8 cellular contexts compared by ENCODE assay signal in the genomic region with DNA sequence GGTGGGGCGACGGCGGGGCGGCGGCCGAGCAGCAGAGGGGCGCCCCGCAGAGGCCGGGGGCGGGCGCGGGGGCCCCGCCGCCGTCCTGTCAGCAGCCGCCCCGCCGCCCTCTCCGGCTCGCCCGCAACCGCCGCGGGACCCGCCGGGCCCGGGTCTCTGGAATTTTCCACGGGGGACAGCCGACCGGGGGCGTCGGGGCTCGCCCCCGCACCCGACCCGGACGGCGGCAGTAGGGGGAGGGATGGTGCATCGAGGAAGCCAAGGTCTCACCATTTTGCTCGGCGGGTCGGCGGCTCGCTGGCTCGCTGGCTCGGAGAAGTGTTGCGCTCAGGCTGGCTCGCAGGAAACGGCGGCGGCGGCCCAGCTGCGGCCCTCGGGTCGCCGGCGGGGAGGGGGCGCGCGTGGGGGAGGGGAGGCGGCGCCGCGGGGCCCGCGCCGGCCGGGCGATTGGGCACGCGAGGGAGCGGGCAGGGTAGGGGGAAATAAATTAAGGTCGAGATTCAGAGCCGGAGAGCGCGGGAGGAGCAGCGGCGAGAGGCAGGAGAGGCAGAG. TPM values are rescaled to one million over a fixed set of nuclear protein-coding genes. Genes with fewer than 3 reads are reported as not detected.
DNase-seq lines count a peak whose midpoint lies in the region; ATAC-seq, FAIRE-seq and TF ChIP-seq lines count a peak whose summit lies in the region.

No MANE protein-coding gene starts in this region.

- H3K27me3 Mint-ChIP-seq in T-helper 1 cell treated with Interleukin-12 subunit alpha and Interleukin-12 subunit beta and Interleukin-4 antibody, amounts not matched to agents 30 μg/mL and 1 μg/mL, for 36 hours (ENCODE audit: low read depth), result peaks cover 4% of the 10 kb centered on the region

- peak overlapping the region; percentile 83 for H3K4me3 Mint-ChIP-seq in T-helper 1 cell treated with Interleukin-12 subunit alpha and Interleukin-12 subunit beta and Interleukin-4 antibody, amounts not matched to agents 30 μg/mL and 1 μg/mL, for 36 hours

- peak; percentile 3 for ATAC-seq in GM18502 (IDR thresholded peaks at IDR 0.05; ENCODE audit: poor library complexity, unreplicated experiment)
- peak; percentile 4 for ATAC-seq in HG02798 (IDR thresholded peaks at IDR 0.05; ENCODE audit: poor library complexity, unreplicated experiment)
- ATAC-seq in HG03565 (IDR thresholded peaks at IDR 0.05; ENCODE audit: unreplicated experiment), result no peak

- DNase-seq in astrocyte of the hippocampus (ENCODE audit: low read depth, low spot score), result peak; percentile 59
- peak; percentile 86 for DNase-seq in kidney
- peak; percentile 48 for DNase-seq in stimulated activated CD4-positive, alpha-beta T cell treated with anti-CD3 and anti-CD28 coated beads, Interleukin-2, amount 100 ng/mL, for 4 hours (ENCODE audit: low read depth)
- no peak for DNase-seq in D721Med (ENCODE audit: insufficient read length, low spot score)

- H3K4me3 ChIP-seq in kidney (ENCODE audit: low read length in 2 of 2), result peak overlapping the region; percentile 90 to 97

- no peaks in the 10 kb centered on the region for H3K36me3 ChIP-seq in kidney (ENCODE audit: control insufficient read depth in 1 of 2, insufficient read depth in 2 of 2, low read length in 2 of 2)

- peak overlapping the region; percentile 95 to 98 for H3K27ac ChIP-seq in kidney (ENCODE audit: low read depth in 2 of 2, low read length in 2 of 2)

- TF ChIP-seq CTCF in kidney (IDR thresholded peaks at IDR 0.05; ENCODE audit: borderline replicate concordance, extremely low read depth, insufficient read depth) (no peak), D721Med (IDR thresholded peaks at IDR 0.05; ENCODE audit: insufficient read depth, missing control alignments) (no peak)

- H3K4me1 Mint-ChIP-seq in T-helper 1 cell treated with Interleukin-12 subunit alpha and Interleukin-12 subunit beta and Interleukin-4 antibody, amounts not matched to agents 30 μg/mL and 1 μg/mL, for 36 hours (ENCODE audit: low read depth), result peaks cover 39% of the 10 kb centered on the region

- peak overlapping the region; percentile 90 for H3K27ac Mint-ChIP-seq in T-helper 1 cell treated with Interleukin-12 subunit alpha and Interleukin-12 subunit beta and Interleukin-4 antibody, amounts not matched to agents 30 μg/mL and 1 μg/mL, for 36 hours

- peaks cover 18% of the 10 kb centered on the region for H3K36me3 Mint-ChIP-seq in T-helper 1 cell treated with Interleukin-12 subunit alpha and Interleukin-12 subunit beta and Interleukin-4 antibody, amounts not matched to agents 30 μg/mL and 1 μg/mL, for 36 hours (ENCODE audit: low read depth)

- intact Hi-C loops in kidney (cut with DNase I), result no loop called here

- FAIRE-seq in kidney (lab: Jason Lieb, UNC) (no peak), D721Med (lab: Jason Lieb, UNC) (no peak)

- H3K9ac ChIP-seq in kidney (ENCODE audit: low read length in 2 of 2), result peak overlapping the region in 1 of 2 donors; percentile 49

- no peaks in the 10 kb centered on the region for H3K9me3 Mint-ChIP-seq in T-helper 1 cell treated with Interleukin-12 subunit alpha and Interleukin-12 subunit beta and Interleukin-4 antibody, amounts not matched to agents 30 μg/mL and 1 μg/mL, for 36 hours

- H3K9me3 ChIP-seq in kidney (ENCODE audit: control insufficient read depth in 1 of 2, low read length in 2 of 2), result no peaks in the 10 kb centered on the region

- H3K4me1 ChIP-seq in kidney (ENCODE audit: control insufficient read depth in 1 of 2, insufficient read depth in 1 of 2, low read depth in 1 of 2, low read length in 2 of 2), result peaks cover 13 to 14% of the 10 kb centered on the region in 2 donors

RNA-seq across cellular contexts. Expression of gene PPP3R1, which starts 0.4 kb away (rescaled TPM):
- total RNA-seq in kidney, result 50.8 TPM
- polyA plus RNA-seq in kidney (ENCODE audit: insufficient read depth, low read depth, low replicate concordance), result 18.3 TPM
